Comparison of ENCODE assay signal across 14 cellular contexts in the genomic region with DNA sequence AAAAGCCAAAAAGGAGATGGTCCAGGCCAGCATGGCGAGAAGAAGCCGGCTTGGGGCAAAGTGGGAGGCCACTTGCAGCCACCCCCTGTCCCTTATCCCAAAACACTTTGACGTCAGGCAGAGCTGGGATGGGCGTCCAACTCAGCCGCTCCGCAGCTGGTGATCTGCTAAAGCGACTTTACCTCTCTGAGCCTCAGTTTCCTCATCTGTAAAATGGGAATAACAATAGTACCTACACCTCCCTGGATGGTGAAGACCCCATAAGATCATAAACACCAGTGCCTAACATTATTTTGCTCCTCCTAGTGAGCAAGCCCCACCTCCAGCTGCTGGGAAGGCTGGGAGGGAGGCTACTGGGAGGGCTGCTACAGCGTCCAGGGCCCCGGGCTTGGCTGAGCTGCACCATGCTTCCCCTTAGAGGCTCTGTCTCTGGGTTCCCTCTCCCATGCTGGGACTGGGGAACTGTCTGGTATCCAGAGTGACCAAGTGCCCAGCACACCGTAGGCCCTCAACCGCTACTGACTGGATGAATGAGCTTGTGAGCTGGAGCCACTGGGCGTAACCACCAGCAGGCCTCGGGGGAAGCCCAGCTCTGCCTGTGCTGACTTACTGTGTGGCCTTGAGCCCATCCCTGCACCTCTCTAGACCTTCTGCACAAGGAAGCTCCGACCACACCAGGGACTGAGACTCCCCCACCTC. TPM values are rescaled to one million over a fixed set of nuclear protein-coding genes. Genes with fewer than 3 reads are reported as not detected.
DNase-seq lines count a peak whose midpoint lies in the region; ATAC-seq and TF ChIP-seq lines count a peak whose summit lies in the region.
"Had no signal": no experiment of that assay in that cellular context is flagged by ENCODE, and none has a peak within 500 bp of the region (broad histone marks: within the 10 kb centered on the region; RNA-seq: fewer than 3 reads in every experiment).

No MANE protein-coding gene starts in this region.

- no peak overlapping the region for H3K4me3 Mint-ChIP-seq in activated B cell treated with CpG ODN at 0.5 μM for 24 hours
- H3K4me3 Mint-ChIP-seq in stimulated activated naive B cell treated with anti-CD40 and anti-IgM and Interleukin-4, amounts not matched to agents 10 μg/mL and 1 μg/mL and 100 μg/mL, for 72 hours, result no peak overlapping the region
- H3K4me3 Mint-ChIP-seq in activated CD8-positive, alpha-beta T cell treated with anti-CD3 and anti-CD28 coated beads, Interleukin-2, amount 10 ng/mL, durations not matched to agents 7 days and 5 days, result no peak overlapping the region
- H3K4me3 Mint-ChIP-seq: activated CD4-positive, alpha-beta T cell treated with anti-CD3 and anti-CD28 coated beads, Interleukin-2, amount 10 ng/mL, durations not matched to agents 24 days and 14 days; stimulated activated naive CD8-positive, alpha-beta T cell treated with anti-CD3 and anti-CD28 coated beads, Interleukin-15, amount 100 ng/mL, for 72 hours had no signal

- no peaks in the 10 kb centered on the region for H3K9me3 Mint-ChIP-seq in activated B cell treated with CpG ODN at 0.5 μM for 24 hours
- no peaks in the 10 kb centered on the region for H3K9me3 Mint-ChIP-seq in stimulated activated naive B cell treated with anti-CD40 and anti-IgM and Interleukin-4, amounts not matched to agents 10 μg/mL and 1 μg/mL and 100 μg/mL, for 72 hours
- H3K9me3 Mint-ChIP-seq in activated CD8-positive, alpha-beta T cell treated with anti-CD3 and anti-CD28 coated beads, Interleukin-2, amount 10 ng/mL, durations not matched to agents 7 days and 5 days (ENCODE audit: insufficient read depth), result no peaks in the 10 kb centered on the region
- H3K9me3 Mint-ChIP-seq: activated CD4-positive, alpha-beta T cell treated with anti-CD3 and anti-CD28 coated beads, Interleukin-2, amount 10 ng/mL, durations not matched to agents 24 days and 14 days; stimulated activated naive CD8-positive, alpha-beta T cell treated with anti-CD3 and anti-CD28 coated beads, Interleukin-15, amount 100 ng/mL, for 72 hours had no signal

- ATAC-seq in activated B cell treated with CpG ODN at 0.5 μM for 24 hours (ENCODE audit: low read depth), result peak; percentile 47
- ATAC-seq in stimulated activated naive B cell treated with anti-CD40 and anti-IgM and Interleukin-4, amounts not matched to agents 10 μg/mL and 1 μg/mL and 100 μg/mL, for 72 hours (replicated peaks), result peak; percentile 52 to 72
- no peak for ATAC-seq in activated CD8-positive, alpha-beta T cell treated with anti-CD3 and anti-CD28 coated beads, Interleukin-2, amount 10 ng/mL, durations not matched to agents 7 days and 5 days
- ATAC-seq: stimulated activated naive CD8-positive, alpha-beta T cell treated with anti-CD3 and anti-CD28 coated beads, Interleukin-15, amount 100 ng/mL, for 72 hours had no signal

- no peaks in the 10 kb centered on the region for H3K36me3 Mint-ChIP-seq in activated B cell treated with CpG ODN at 0.5 μM for 24 hours (ENCODE audit: low read depth)
- no peaks in the 10 kb centered on the region for H3K36me3 Mint-ChIP-seq in stimulated activated naive B cell treated with anti-CD40 and anti-IgM and Interleukin-4, amounts not matched to agents 10 μg/mL and 1 μg/mL and 100 μg/mL, for 72 hours
- no peaks in the 10 kb centered on the region for H3K36me3 Mint-ChIP-seq in activated CD8-positive, alpha-beta T cell treated with anti-CD3 and anti-CD28 coated beads, Interleukin-2, amount 10 ng/mL, durations not matched to agents 7 days and 5 days (ENCODE audit: low read depth)

- peak; percentile 69 for DNase-seq in HK-2 (ENCODE audit: unreplicated experiment)
- DNase-seq in activated B cell treated with CpG ODN at 0.5 μM for 24 hours, result no peak
- DNase-seq in islet precursor cell, result peak; percentile 66
- no peak for DNase-seq in stimulated activated naive B cell treated with anti-CD40 and anti-IgM and Interleukin-4, amounts not matched to agents 10 μg/mL and 1 μg/mL and 100 μg/mL, for 72 hours
- DNase-seq in NCI-H146 treated with DMSO at 0.1 percent for 48 hours (lab: John Stamatoyannopoulos, UW; ENCODE audit: unreplicated experiment), result no peak
- no peak for DNase-seq in activated CD8-positive, alpha-beta T cell treated with anti-CD3 and anti-CD28 coated beads, Interleukin-2, amount 10 ng/mL, durations not matched to agents 7 days and 5 days
- no peak for DNase-seq in GM10248 (ENCODE audit: extremely low spot score)
- DNase-seq: activated CD4-positive, alpha-beta T cell treated with anti-CD3 and anti-CD28 coated beads, Interleukin-2, amount 10 ng/mL, durations not matched to agents 24 days and 14 days; activated effector memory CD4-positive, alpha-beta T cell treated with Interleukin-2 at 50 U/mL for 16 hours; colonic mucosa; DMS153; NCI-H526 treated with DMSO at 0.1 percent for 48 hours; stimulated activated CD4-positive, alpha-beta T cell treated with anti-CD3 and anti-CD28 coated beads, Interleukin-4, amount 100 ng/mL, for 1 hour; stimulated activated naive CD8-positive, alpha-beta T cell treated with anti-CD3 and anti-CD28 coated beads, Interleukin-15, amount 100 ng/mL, for 72 hours had no signal

- CTCF ChIA-PET in activated B cell treated with CpG ODN at 0.5 μM for 24 hours (lab: Charles Lee) (interaction anchor here (1.1 to 1.4 kb wide), 2 partner anchors 12 to 13 kb away, joined by 3 read pairs; no protein-coding TSS in a partner anchor), GM10248 (lab: Yijun Ruan, JAX) (interaction anchor here (1.1 to 4.4 kb wide), 4 partner anchors 12 to 30 kb away, joined by 3 to 18 read pairs (median 4); no protein-coding TSS in a partner anchor)
- CTCF ChIA-PET in activated CD8-positive, alpha-beta T cell treated with anti-CD3 and anti-CD28 coated beads, Interleukin-2, amount 10 ng/mL, durations not matched to agents 7 days and 5 days (lab: Charles Lee), result no interaction called here

- POLR2A ChIA-PET in activated B cell treated with CpG ODN at 0.5 μM for 24 hours (lab: Charles Lee) (interaction anchor here (0.5 to 1.0 kb wide), 3 partner anchors 11 to 17 kb away, joined by 3 to 6 read pairs (median 5); no protein-coding TSS in a partner anchor), GM10248 (lab: Yijun Ruan, JAX) (interaction anchor here (1.4 kb wide), 1 partner anchor 8 kb away, joined by 5 read pairs; no protein-coding TSS in a partner anchor)
- POLR2A ChIA-PET in activated CD8-positive, alpha-beta T cell treated with anti-CD3 and anti-CD28 coated beads, Interleukin-2, amount 10 ng/mL, durations not matched to agents 7 days and 5 days (lab: Charles Lee), result interaction anchor here (0.8 to 1.3 kb wide), 2 partner anchors 10 to 11 kb away, joined by 3 to 4 read pairs; no protein-coding TSS in a partner anchor

- H3K4me1 Mint-ChIP-seq in activated B cell treated with CpG ODN at 0.5 μM for 24 hours, result peaks cover 29% of the 10 kb centered on the region
- peaks cover 18 to 33% of the 10 kb centered on the region in 2 donors for H3K4me1 Mint-ChIP-seq in stimulated activated naive B cell treated with anti-CD40 and anti-IgM and Interleukin-4, amounts not matched to agents 10 μg/mL and 1 μg/mL and 100 μg/mL, for 72 hours
- H3K4me1 Mint-ChIP-seq in activated CD8-positive, alpha-beta T cell treated with anti-CD3 and anti-CD28 coated beads, Interleukin-2, amount 10 ng/mL, durations not matched to agents 7 days and 5 days (ENCODE audit: low read depth), result peaks cover 5% of the 10 kb centered on the region

- intact Hi-C loops in activated B cell treated with CpG ODN at 0.5 μM for 24 hours (cut with micrococcal nuclease), result no loop called here

- H3K27ac Mint-ChIP-seq in activated B cell treated with CpG ODN at 0.5 μM for 24 hours, result no peak overlapping the region
- no peak overlapping the region for H3K27ac Mint-ChIP-seq in stimulated activated naive B cell treated with anti-CD40 and anti-IgM and Interleukin-4, amounts not matched to agents 10 μg/mL and 1 μg/mL and 100 μg/mL, for 72 hours
- no peak overlapping the region for H3K27ac Mint-ChIP-seq in activated CD8-positive, alpha-beta T cell treated with anti-CD3 and anti-CD28 coated beads, Interleukin-2, amount 10 ng/mL, durations not matched to agents 7 days and 5 days
- H3K27ac Mint-ChIP-seq: activated CD4-positive, alpha-beta T cell treated with anti-CD3 and anti-CD28 coated beads, Interleukin-2, amount 10 ng/mL, durations not matched to agents 24 days and 14 days; stimulated activated naive CD8-positive, alpha-beta T cell treated with anti-CD3 and anti-CD28 coated beads, Interleukin-15, amount 100 ng/mL, for 72 hours had no signal

- no peaks in the 10 kb centered on the region for H3K27me3 Mint-ChIP-seq in activated B cell treated with CpG ODN at 0.5 μM for 24 hours
- H3K27me3 Mint-ChIP-seq in stimulated activated naive B cell treated with anti-CD40 and anti-IgM and Interleukin-4, amounts not matched to agents 10 μg/mL and 1 μg/mL and 100 μg/mL, for 72 hours, result no peaks in the 10 kb centered on the region
- no peaks in the 10 kb centered on the region for H3K27me3 Mint-ChIP-seq in activated CD8-positive, alpha-beta T cell treated with anti-CD3 and anti-CD28 coated beads, Interleukin-2, amount 10 ng/mL, durations not matched to agents 7 days and 5 days (ENCODE audit: low read depth)
- H3K27me3 Mint-ChIP-seq: activated CD4-positive, alpha-beta T cell treated with anti-CD3 and anti-CD28 coated beads, Interleukin-2, amount 10 ng/mL, durations not matched to agents 24 days and 14 days; stimulated activated naive CD8-positive, alpha-beta T cell treated with anti-CD3 and anti-CD28 coated beads, Interleukin-15, amount 100 ng/mL, for 72 hours had no signal

- no peak for TF ChIP-seq CTCF in activated B cell treated with CpG ODN at 0.5 μM for 24 hours (IDR thresholded peaks at IDR 0.05)
- no peak for TF ChIP-seq CTCF in GM10248 (IDR thresholded peaks at IDR 0.05; ENCODE audit: control extremely low read depth, extremely low read depth, low read depth, missing control alignments)

RNA-seq across cellular contexts. Expression of a gene that starts 18.3 kb away (rescaled TPM):
- total RNA-seq in activated B cell treated with CpG ODN at 0.5 μM for 24 hours, result 13.0 and 13.6 TPM in 2 replicates
- 1 to 10 TPM; 7.2 to 8.2 TPM for total RNA-seq in activated CD8-positive, alpha-beta T cell treated with anti-CD3 and anti-CD28 coated beads, Interleukin-2, amount 10 ng/mL, durations not matched to agents 7 days and 5 days

RNA-seq across cellular contexts. Expression of a gene that starts 35.8 kb away (rescaled TPM):
- 6.5 and 7.1 TPM in 2 replicates for total RNA-seq in activated B cell treated with CpG ODN at 0.5 μM for 24 hours
- total RNA-seq in activated CD8-positive, alpha-beta T cell treated with anti-CD3 and anti-CD28 coated beads, Interleukin-2, amount 10 ng/mL, durations not matched to agents 7 days and 5 days, result 1 to 10 TPM; 4.2 to 4.3 TPM

Comparison
In these comparisons a context has a peak if more than half of its experiments do, and no peak if none do; other contexts are left out.
1. DNase-seq: peak in HK-2 (single experiment) and islet precursor cell (single experiment); none in activated B cell treated with CpG ODN at 0.5 μM for 24 hours (single experiment), stimulated activated naive B cell treated with anti-CD40 and anti-IgM and Interleukin-4, amounts not matched to agents 10 μg/mL and 1 μg/mL and 100 μg/mL, for 72 hours (single experiment), NCI-H146 treated with DMSO at 0.1 percent for 48 hours (single experiment), activated CD8-positive, alpha-beta T cell treated with anti-CD3 and anti-CD28 coated beads, Interleukin-2, amount 10 ng/mL, durations not matched to agents 7 days and 5 days (single experiment) and GM10248 (single experiment).